23 cellular contexts compared by ENCODE assay signal in genomic region chr22:29815580-29815979, GRCh38. TPM values are rescaled to one million over a fixed set of nuclear protein-coding genes. Genes with fewer than 3 reads are reported as not detected.
DNase-seq lines count a peak whose midpoint lies in the region; ATAC-seq, FAIRE-seq and TF ChIP-seq lines count a peak whose summit lies in the region.
"Had no signal": no experiment of that assay in that cellular context is flagged by ENCODE, and none has a peak within 500 bp of the region (broad histone marks: within the 10 kb centered on the region; RNA-seq: fewer than 3 reads in every experiment).

No MANE protein-coding gene starts in this region.

- no peak overlapping the region for H3K23ac ChIP-seq in H9 (ENCODE audit: insufficient read length, low read depth, low read length)

- H4K5ac ChIP-seq in H9 (ENCODE audit: insufficient read length, low read depth, low read length): no peak overlapping the region

- H2BK120ac ChIP-seq in H9 (ENCODE audit: low read depth, low read length, poor library complexity, severe bottlenecking): no peak overlapping the region

- H3K23me2 ChIP-seq in H9 (ENCODE audit: insufficient read length, low read depth, low read length, poor library complexity, severe bottlenecking): no peaks in the 10 kb centered on the region

- H3K9me3 Mint-ChIP-seq in H9: no peaks in the 10 kb centered on the region
- H3K9me3 Mint-ChIP-seq: IgD-negative memory B cell, memory B cell, naive B cell had no signal

- H3K4me1 ChIP-seq in H9 (ENCODE audit: insufficient read depth, low read length) (no peaks in the 10 kb centered on the region), adipocyte (ENCODE audit: control insufficient read depth, insufficient read depth, low read length) (peaks cover 53% of the 10 kb centered on the region), heart left ventricle (peaks cover 0 to 32% (median 21%) of the 10 kb centered on the region in 12 donors)
- H3K4me1 ChIP-seq: ascending aorta, pancreas had no signal

- H3K79me2 ChIP-seq in H9 (ENCODE audit: insufficient read depth, low read length): no peaks in the 10 kb centered on the region

- no peak overlapping the region for H2AK5ac ChIP-seq in H9 (ENCODE audit: insufficient read length, low read length)

- no peak for TF ChIP-seq POLR2A in heart left ventricle (IDR thresholded peaks at IDR 0.05)
- TF ChIP-seq POLR2A in GM12892 (IDR thresholded peaks at IDR 0.05; ENCODE audit: low read depth, low read length): no peak

- peak overlapping the region in 2 of 3 experiments; percentile 56 to 66; a peak in 3 of 7 replicates for H3K27ac Mint-ChIP-seq in H9
- H3K27ac Mint-ChIP-seq: IgD-negative memory B cell, memory B cell had no signal

- no peak overlapping the region for H3K27ac ChIP-seq in H9 (ENCODE audit: insufficient read length, low read depth, low read length)
- H3K27ac ChIP-seq in heart left ventricle: peak overlapping the region in 9 of 12 donors; percentile 9 to 73 (median 48)
- H3K27ac ChIP-seq: ascending aorta, pancreas, upper lobe of right lung had no signal

- no peak overlapping the region for H4K8ac ChIP-seq in H9 (replicated peaks; ENCODE audit: insufficient read length, low read depth, low read length)

- H2BK15ac ChIP-seq in H9 (ENCODE audit: low read depth, low read length): no peak overlapping the region

- TF ChIP-seq CTCF in H9 (conservative IDR thresholded peaks at IDR 0.05) (no peak), heart left ventricle (IDR thresholded peaks at IDR 0.05) (no peak), omental fat pad (IDR thresholded peaks at IDR 0.05) (no peak)

- H3K27me3 Mint-ChIP-seq in H9 (ENCODE audit: low read depth): peaks cover 2% of the 10 kb centered on the region; the same call in 1 of the 2 replicates
- H3K27me3 Mint-ChIP-seq: IgD-negative memory B cell, memory B cell, naive B cell had no signal

- H4K91ac ChIP-seq in H9 (ENCODE audit: insufficient read length, low read depth, low read length): no peak overlapping the region

- no CpG with 5 or more reads among the region's 4 CpGs for WGBS in H9 (ENCODE audit: extremely low coverage, insufficient read length, low lambda C conversion rate)
- 59 to 84% (median 74%) methylated on average over 4 of the region's 4 CpGs for WGBS in heart left ventricle, 4 donors

- H3K14ac ChIP-seq in H9 (ENCODE audit: insufficient read depth, low read length): no peak overlapping the region

- H2BK5ac ChIP-seq in H9 (ENCODE audit: insufficient read length, low read length): no peak overlapping the region

- H3K4me3 ChIP-seq in adipocyte (ENCODE audit: low read length) (peak overlapping the region; percentile 54), heart left ventricle (no peak overlapping the region)
- H3K4me3 ChIP-seq: ascending aorta, MG63, pancreas, upper lobe of right lung had no signal

- H3K27me3 ChIP-seq in H9 (ENCODE audit: insufficient read depth, low read length): no peaks in the 10 kb centered on the region
- H3K27me3 ChIP-seq in adipocyte (replicated peaks; ENCODE audit: control insufficient read depth, insufficient read depth, low read length): no peaks in the 10 kb centered on the region
- no peaks in the 10 kb centered on the region for H3K27me3 ChIP-seq in heart left ventricle
- H3K27me3 ChIP-seq: ascending aorta, MG63, pancreas, upper lobe of right lung had no signal

- H3K4me3 Mint-ChIP-seq in H9: no peak overlapping the region
- H3K4me3 Mint-ChIP-seq: IgD-negative memory B cell, memory B cell, naive B cell had no signal

- no peak overlapping the region for H2BK20ac ChIP-seq in H9 (ENCODE audit: low read depth, low read length, poor library complexity, severe bottlenecking)

- no peaks in the 10 kb centered on the region for H3K9me3 ChIP-seq in H9 (ENCODE audit: control insufficient read depth, low read depth, low read length)
- no peaks in the 10 kb centered on the region for H3K9me3 ChIP-seq in adipocyte (ENCODE audit: control insufficient read depth, low read length)
- H3K9me3 ChIP-seq in heart left ventricle: no peaks in the 10 kb centered on the region
- H3K9me3 ChIP-seq: ascending aorta, MG63, pancreas, upper lobe of right lung had no signal

- H4K20me1 ChIP-seq in H9 (ENCODE audit: control insufficient read depth, insufficient read depth, insufficient read length): no peaks in the 10 kb centered on the region

- peaks cover 8 to 77% (median 64%) of the 10 kb centered on the region in 3 experiments; a peak in 6 of 7 replicates for H3K36me3 Mint-ChIP-seq in H9 (ENCODE audit: insufficient read depth in 1 of 3, low read depth in 3 of 3)

- ATAC-seq in heart left ventricle: peak in 1 of 4 donors; percentile 11
- peak; percentile 16 for ATAC-seq in omental fat pad (ENCODE audit: low FRiP score)
- no peak for ATAC-seq in HG03196 (IDR thresholded peaks at IDR 0.05; ENCODE audit: unreplicated experiment)
- ATAC-seq: upper lobe of right lung had no signal

- peaks cover 0 to 11% of the 10 kb centered on the region in 2 experiments; a peak in 2 of 4 replicates for H3K4me1 Mint-ChIP-seq in H9
- H3K4me1 Mint-ChIP-seq: IgD-negative memory B cell, memory B cell had no signal

- H2AFZ ChIP-seq in H9 (ENCODE audit: low read length): no peak overlapping the region

- intact Hi-C loops in heart left ventricle (cut with DNase I): loop anchor here in 1 of 10 donors (5.0 kb wide), 1 partner anchor 33 kb away; no protein-coding TSS in a partner anchor

- H3K79me1 ChIP-seq in H9 (ENCODE audit: insufficient read depth, low read depth, low read length, poor library complexity, severe bottlenecking): no peaks in the 10 kb centered on the region

- no peak overlapping the region for H3T11ph ChIP-seq in H9 (ENCODE audit: low read length)

- H3K36me3 ChIP-seq in adipocyte (ENCODE audit: control insufficient read depth, insufficient read depth, low read length, severe bottlenecking): peaks cover 63% of the 10 kb centered on the region
- H3K36me3 ChIP-seq in heart left ventricle: peaks cover 3 to 94% (median 74%) of the 10 kb centered on the region in 9 donors

- no peak overlapping the region for H3K4ac ChIP-seq in H9 (ENCODE audit: low read depth, low read length)

- H3K9ac ChIP-seq in H9 (ENCODE audit: extremely low read depth, insufficient read length, low read length): no peak overlapping the region
- H3K9ac ChIP-seq in adipocyte (ENCODE audit: low read length): peak overlapping the region; percentile 58

- no peak overlapping the region for H2BK12ac ChIP-seq in H9 (ENCODE audit: insufficient read length, low read depth, low read length)

- no peak for FAIRE-seq in GM12892 (lab: Jason Lieb, UNC)
- FAIRE-seq: pancreas had no signal

- no peak overlapping the region for H3K18ac ChIP-seq in H9 (ENCODE audit: insufficient read length, low read depth, low read length)

- H3K56ac ChIP-seq in H9 (ENCODE audit: insufficient read length, low read depth, low read length): no peak overlapping the region

- DNase-seq in H9: no peak
- no peak for DNase-seq in adipocyte (ENCODE audit: low read depth)
- no peak for DNase-seq in heart left ventricle
- no peak for DNase-seq in omental fat pad (ENCODE audit: low spot score)
- no peak for DNase-seq in GM12892 (ENCODE audit: insufficient read length)
- no peak for DNase-seq in NCI-H2171 (lab: John Stamatoyannopoulos, UW)
- no peak for DNase-seq in NCI-H345 (lab: John Stamatoyannopoulos, UW)
- DNase-seq: activated CD4-positive, alpha-beta T cell treated with anti-CD3 and anti-CD28 coated beads, Interleukin-2, amount 50 U/mL, for 4 hours; activated naive CD4-positive, alpha-beta T cell treated with Interleukin-2 at 50 U/mL for 16 hours; DMS79; GOT3; islet precursor cell; naive B cell; NCI-H1436 treated with DMSO at 0.1 percent for 48 hours; stimulated activated naive CD4-positive, alpha-beta T cell treated with Interleukin-2 at 50 U/mL for 16 hours; T-helper 1 cell; upper lobe of right lung had no signal

- H3K4me2 ChIP-seq in H9 (ENCODE audit: insufficient read depth, insufficient read length, low read length): no peak overlapping the region

RNA-seq across cellular contexts. Expression of gene ASCC2, which starts 22.5 kb away (rescaled TPM):
- total RNA-seq in H9 (2021): 46.5 and 48.2 TPM in 2 replicates
- total RNA-seq in heart left ventricle: 10 to 100 TPM; 23.6 to 53.2 (median 30.4) TPM
- polyA plus RNA-seq in heart left ventricle: 10 to 100 TPM; 41.8 to 77.1 TPM
- total RNA-seq in omental fat pad: 10 to 100 TPM; 35.4 to 65.2 (median 51.8) TPM
- 32.0 TPM for polyA plus RNA-seq in GM12892 (2012; ENCODE audit: missing spikeins)

RNA-seq across cellular contexts. Expression of gene UQCR10, which starts 48.4 kb away (rescaled TPM):
- total RNA-seq in H9 (2021) (116 and 124 TPM in 2 replicates), heart left ventricle (100 to 1,000 TPM; 244 to 396 (median 299) TPM), omental fat pad (10 to 100 TPM; 47.3 to 73.6 (median 65.4) TPM)
- polyA plus RNA-seq in heart left ventricle: 1,000 to 10,000 TPM in 1 of 2 donors, 100 to 1,000 TPM in 1; 355 to 1,063 TPM
- polyA plus RNA-seq in GM12892 (2012; ENCODE audit: missing spikeins): 154 TPM

RNA-seq across cellular contexts. Expression of gene ZMAT5, which starts 48.8 kb away (rescaled TPM):
- total RNA-seq in H9 (2021) (13.4 and 13.9 TPM in 2 replicates), heart left ventricle (10 to 100 TPM; 19.4 to 28.9 (median 20.9) TPM), omental fat pad (10 to 100 TPM in 3 of 4 donors, 1 to 10 TPM in 1; 8.3 to 23.0 (median 16.9) TPM)
- 10 to 100 TPM; 30.1 to 37.2 TPM for polyA plus RNA-seq in heart left ventricle
- 14.7 TPM for polyA plus RNA-seq in GM12892 (2012; ENCODE audit: missing spikeins)
